ENCODE assay signal across 2 cellular contexts in genomic region chr5:20617876-20618275, GRCh38.
TF ChIP-seq lines count a peak whose summit lies in the region.

No MANE protein-coding gene starts in this region.

TF ChIP-seq in GM23338, 12 proteins besides CTCF, POLR2A, EP300 and RAD21:
- no peak for TF ChIP-seq ETS1 (IDR thresholded peaks at IDR 0.05)
- no peak for TF ChIP-seq POLR2AphosphoS5 (IDR thresholded peaks at IDR 0.05; ENCODE audit: low read depth)
- TF ChIP-seq NANOG (IDR thresholded peaks at IDR 0.05; ENCODE audit: borderline replicate concordance): no peak
- TF ChIP-seq ZNF331 (CRISPR knock-in tag; IDR thresholded peaks at IDR 0.05; ENCODE audit: low read depth): no peak
- no peak for TF ChIP-seq ZNF114 (CRISPR knock-in tag; IDR thresholded peaks at IDR 0.05)
- no peak for TF ChIP-seq ZNF462 (CRISPR knock-in tag; IDR thresholded peaks at IDR 0.05)
- TF ChIP-seq STAT1 (IDR thresholded peaks at IDR 0.05; ENCODE audit: unreplicated experiment): no peak
- TF ChIP-seq EZH2 (IDR thresholded peaks at IDR 0.05; ENCODE audit: low read depth, unreplicated experiment): no peak
- no peak for TF ChIP-seq JUNB (IDR thresholded peaks at IDR 0.05; ENCODE audit: unreplicated experiment)
- TF ChIP-seq CREB1 (CRISPR knock-in tag; IDR thresholded peaks at IDR 0.05; ENCODE audit: low read depth): no peak
- TF ChIP-seq EZH2phosphoT487 (IDR thresholded peaks at IDR 0.05; ENCODE audit: unreplicated experiment): no peak
- no peak for TF ChIP-seq REST (IDR thresholded peaks at IDR 0.05; ENCODE audit: unreplicated experiment)

TF ChIP-seq in H1, 55 proteins besides CTCF, POLR2A, EP300 and RAD21:
- TF ChIP-seq SIRT6 (IDR thresholded peaks at IDR 0.05; ENCODE audit: low read length) (no peak), ZNF274 (IDR thresholded peaks at IDR 0.05; ENCODE audit: borderline replicate concordance, extremely low read depth, low read length) (no peak), PHF8 (conservative IDR thresholded peaks at IDR 0.05; ENCODE audit: low read depth, low read length) (no peak), CHD7 (IDR thresholded peaks at IDR 0.05; ENCODE audit: insufficient replicate concordance, low read length) (no peak), TBP (IDR thresholded peaks at IDR 0.05; ENCODE audit: low read depth, low read length) (no peak), RFX5 (IDR thresholded peaks at IDR 0.05; ENCODE audit: borderline replicate concordance, low read depth, low read length) (no peak), BCL11A (IDR thresholded peaks at IDR 0.05; ENCODE audit: low read depth in 2 of 2, low read length in 2 of 2) (no peak), JUN (IDR thresholded peaks at IDR 0.05; ENCODE audit: low read depth, low read length) (no peak), ATF3 (IDR thresholded peaks at IDR 0.05; ENCODE audit: insufficient read depth, low read depth, low read length) (no peak), TCF12 (IDR thresholded peaks at IDR 0.05; ENCODE audit: low read depth, low read length) (no peak), ASH2L (IDR thresholded peaks at IDR 0.05; ENCODE audit: low read length) (no peak), RNF2 (IDR thresholded peaks at IDR 0.05; ENCODE audit: borderline replicate concordance, low read depth, low read length, missing control alignments, poor library complexity, severe bottlenecking) (no peak), FOSL1 (IDR thresholded peaks at IDR 0.05; ENCODE audit: insufficient read depth, low read depth, low read length) (no peak), POU5F1 (IDR thresholded peaks at IDR 0.05; ENCODE audit: low read depth, low read length) (no peak)
